Comparison of ENCODE assay signal across 32 cellular contexts in the genomic region with DNA sequence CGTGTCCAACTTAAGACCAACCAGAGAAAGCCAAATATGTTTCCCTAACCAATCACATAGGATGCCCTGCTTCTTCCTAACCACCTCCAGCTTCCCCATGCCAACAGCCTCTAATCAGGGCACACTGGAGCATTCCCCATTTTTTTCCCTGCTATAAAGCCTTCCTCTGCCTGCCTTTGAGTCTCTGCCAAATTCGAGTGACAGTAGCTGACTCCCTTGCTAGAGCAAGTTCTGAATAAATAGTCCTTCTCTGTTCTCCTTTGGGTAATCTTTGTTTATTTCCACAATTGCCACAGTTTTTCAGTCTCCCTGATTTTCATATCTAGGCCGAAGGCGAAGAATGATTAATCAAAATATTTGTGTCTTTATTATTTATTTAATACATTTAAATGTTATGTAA.
A peak's percentile ranks its signal among the peaks of the same experiment; 100 is the strongest.
DNase-seq lines count a peak whose midpoint lies in the region; ATAC-seq, FAIRE-seq and TF ChIP-seq lines count a peak whose summit lies in the region.
"Had no signal": no experiment of that assay in that cellular context is flagged by ENCODE, and none has a peak within 500 bp of the region (broad histone marks: within the 10 kb centered on the region; RNA-seq: fewer than 3 reads in every experiment).

No MANE protein-coding gene starts in this region.

- intact Hi-C loops in Panc1 (cut with micrococcal nuclease; ENCODE audit: unreplicated experiment) (loop anchor here (5.0 kb wide), 2 partner anchors 186 to 486 kb away; no protein-coding TSS in a partner anchor), tibial artery (cut with DNase I; ENCODE audit: low total_unique reads) (no loop called here)

- H3K9me3 ChIP-seq in Panc1 (ENCODE audit: control insufficient read depth, insufficient read depth, low read depth, low read length) (peaks cover 16% of the 10 kb centered on the region; the same call in 1 of the 2 replicates), H1 (ENCODE audit: insufficient read depth in 2 of 2, low read depth in 1 of 2, low read length in 1 of 2) (no peaks in the 10 kb centered on the region), neuronal stem cell (replicated peaks in 1 of 2; ENCODE audit: control insufficient read depth in 2 of 2, insufficient read depth in 1 of 2, low read depth in 1 of 2, low read length in 2 of 2) (peaks cover 0 to 6% of the 10 kb centered on the region in 2 donors), tibial artery (no peaks in the 10 kb centered on the region)
- H3K9me3 ChIP-seq: Caco-2, HAP-1, SJSA1 had no signal

- no peak overlapping the region for H3K23ac ChIP-seq in H1 (ENCODE audit: insufficient read length)
- H3K23ac ChIP-seq in neuronal stem cell (ENCODE audit: low read depth, low read length, poor library complexity) = no peak overlapping the region

- H3K9ac ChIP-seq in H1 (replicated peaks in 1 of 4; ENCODE audit: extremely low read depth in 1 of 4, low read depth in 3 of 4, low read length in 3 of 4) (no peak overlapping the region), neuronal stem cell (ENCODE audit: low read depth, low read length, poor library complexity) (no peak overlapping the region)
- H3K9ac ChIP-seq: GM23248, KMS-11 had no signal

- H3K36me3 ChIP-seq in Panc1 (ENCODE audit: control insufficient read depth, insufficient read depth, low read length) (no peaks in the 10 kb centered on the region), H1 (ENCODE audit: control insufficient read depth in 2 of 4, insufficient read depth in 4 of 4, low read length in 3 of 4) (no peaks in the 10 kb centered on the region), neuronal stem cell (replicated peaks in 1 of 2; ENCODE audit: control insufficient read depth in 2 of 2, insufficient read depth in 2 of 2, low read length in 2 of 2) (no peaks in the 10 kb centered on the region), tibial artery (no peaks in the 10 kb centered on the region)
- H3K36me3 ChIP-seq: HAP-1, SJSA1 had no signal

- H2BK120ac ChIP-seq in H1 (replicated peaks; ENCODE audit: low read depth, low read length) (no peak overlapping the region), neuronal stem cell (ENCODE audit: low read depth, low read length) (no peak overlapping the region)

- H3K27ac ChIP-seq in Panc1 (ENCODE audit: low read length) (peak overlapping the region; percentile 30; the same call in 1 of the 2 replicates), H1 (ENCODE audit: low read depth, low read length) (no peak overlapping the region), neuronal stem cell (replicated peaks; ENCODE audit: low read length) (no peak overlapping the region), tibial artery (no peak overlapping the region)
- H3K27ac ChIP-seq: C4-2B, GM23248, HL-60, KMS-11, SJSA1 had no signal

- H4K20me1 ChIP-seq in H1 (replicated peaks in 1 of 2; ENCODE audit: control insufficient read depth in 1 of 2, insufficient read depth in 2 of 2, low read length in 2 of 2) = no peaks in the 10 kb centered on the region

- H3K27me3 ChIP-seq in Panc1 (ENCODE audit: control insufficient read depth, insufficient read depth, low read length) (no peaks in the 10 kb centered on the region), H1 (replicated peaks in 1 of 4; ENCODE audit: control insufficient read depth in 3 of 4, extremely low read depth in 1 of 4, insufficient read depth in 3 of 4, low read length in 3 of 4) (no peaks in the 10 kb centered on the region), neuronal stem cell (ENCODE audit: control insufficient read depth in 3 of 3, insufficient read depth in 3 of 3, low read depth in 1 of 3, low read length in 3 of 3) (no peaks in the 10 kb centered on the region), tibial artery (no peaks in the 10 kb centered on the region)
- H3K27me3 ChIP-seq: SJSA1 had no signal

- TF ChIP-seq CTCF in Panc1 (IDR thresholded peaks at IDR 0.05) (no peak), H1 (IDR thresholded peaks at IDR 0.05; ENCODE audit: control extremely low read depth in 1 of 3, insufficient read depth in 1 of 3, low read depth in 1 of 3, low read length in 3 of 3) (no peak), tibial artery (IDR thresholded peaks at IDR 0.05) (no peak)

- H2BK5ac ChIP-seq in H1 (ENCODE audit: low read depth, low read length) = no peak overlapping the region
- H2BK5ac ChIP-seq in neuronal stem cell (ENCODE audit: low read length) = no peak overlapping the region

- H3K79me2 ChIP-seq in H1 (ENCODE audit: control insufficient read depth in 1 of 2, insufficient read depth in 2 of 2, low read length in 2 of 2) = no peaks in the 10 kb centered on the region

- H2AFZ ChIP-seq in H1 (ENCODE audit: low read length) (0 out of 2 replicates have a peak overlapping the region, but pooled peaks have one; percentile 5), neuronal stem cell (ENCODE audit: low read length) (peak overlapping the region; percentile 46)
- H2AFZ ChIP-seq: GM23248 had no signal

- no TSS peak for BruUV-seq in Panc1 (replicated peaks; lab: Mats Ljungman, UMichigan)

- no peak overlapping the region for H3K4me2 ChIP-seq in H1 (ENCODE audit: insufficient read depth in 1 of 2, low read depth in 2 of 2, low read length in 2 of 2)
- no peak overlapping the region for H3K4me2 ChIP-seq in neuronal stem cell (ENCODE audit: insufficient read depth, low read length, poor library complexity, severe bottlenecking)
- H3K4me2 ChIP-seq: KMS-11 had no signal

- H4K8ac ChIP-seq in H1 (ENCODE audit: extremely low read depth, insufficient read depth, low read length) (no peak overlapping the region), neuronal stem cell (ENCODE audit: low read depth, low read length) (no peak overlapping the region)

- H2BK20ac ChIP-seq in H1 (ENCODE audit: low read length) = no peak overlapping the region; the same call in 1 of the 2 replicates

- no peak overlapping the region for H3K14ac ChIP-seq in H1 (ENCODE audit: insufficient read length)
- H3K14ac ChIP-seq in neuronal stem cell (ENCODE audit: low read length) = no peak overlapping the region

- no peak overlapping the region for H3K56ac ChIP-seq in H1 (replicated peaks; ENCODE audit: insufficient read length, low read depth, low read length)

- no peak for TF ChIP-seq EP300 in H1 (IDR thresholded peaks at IDR 0.05; ENCODE audit: borderline replicate concordance in 1 of 2, low read depth in 2 of 2, low read length in 2 of 2)

- no peak overlapping the region for H2BK12ac ChIP-seq in H1 (ENCODE audit: low read depth, low read length)
- H2BK12ac ChIP-seq in neuronal stem cell (ENCODE audit: low read length) = no peak overlapping the region

- H2AK5ac ChIP-seq in H1 (ENCODE audit: low read depth, low read length) (no peak overlapping the region), neuronal stem cell (ENCODE audit: low read depth, low read length) (no peak overlapping the region)

- H3K4me1 ChIP-seq in Panc1 (ENCODE audit: control insufficient read depth, insufficient read depth, low read length) (no peaks in the 10 kb centered on the region), H1 (replicated peaks in 1 of 4; ENCODE audit: control insufficient read depth in 3 of 4, insufficient read depth in 4 of 4, low read length in 3 of 4) (no peaks in the 10 kb centered on the region), neuronal stem cell (ENCODE audit: control insufficient read depth in 2 of 2, insufficient read depth in 1 of 2, low read depth in 1 of 2, low read length in 2 of 2) (no peaks in the 10 kb centered on the region), tibial artery (peaks cover 0 to 3% (median 0%) of the 10 kb centered on the region in 4 donors)
- H3K4me1 ChIP-seq: HAP-1, SJSA1 had no signal

- no peak overlapping the region for H3K4ac ChIP-seq in H1 (replicated peaks; ENCODE audit: insufficient read length, low read depth, low read length)
- H3K4ac ChIP-seq in neuronal stem cell (ENCODE audit: low read length) = no peak overlapping the region

- POLR2A ChIA-PET in Panc1 (lab: Charles Lee) = no interaction called here
- POLR2A ChIA-PET in H1 (lab: Charles Lee; ENCODE audit: partially characterized antibody) = no interaction called here

- no peaks in the 10 kb centered on the region for H3K79me1 ChIP-seq in H1 (ENCODE audit: low read depth, low read length)
- no peaks in the 10 kb centered on the region for H3K79me1 ChIP-seq in neuronal stem cell (ENCODE audit: low read depth, low read length)

- no peak overlapping the region for H4K91ac ChIP-seq in H1 (replicated peaks; ENCODE audit: insufficient read length, low read length)
- H4K91ac ChIP-seq in neuronal stem cell (ENCODE audit: low read depth, low read length, poor library complexity) = no peak overlapping the region

- no peak for DNase-seq in Panc1 (ENCODE audit: low read depth, low spot score)
- DNase-seq in H1 (ENCODE audit: low read depth in 1 of 2, low spot score in 2 of 2) = no peak
- no peak for DNase-seq in neuronal stem cell (ENCODE audit: low spot score)
- no peak for DNase-seq in tibial artery
- DNase-seq in frontal cortex (ENCODE audit: low spot score in 2 of 2) = no peak
- DNase-seq: Caco-2; CD8-positive, alpha-beta T cell; DMS79; EL; GF-D8; GM23248; HFFc6; MM.1S; NCI-H1048; NCI-H1417; NCI-H1694; NCI-H2081 treated with DMSO at 0.1 percent for 48 hours; NCI-H2171; NCI-H226; NCI-H510A; NK-92 treated with Interleukin-12 subunit alpha and Interleukin-12 subunit beta, amount 100 ng/mL, for 24 hours; PC-3; Right ventricle myocardium superior; T-cell had no signal

- H3K4me3 ChIP-seq in Panc1 (ENCODE audit: low read depth in 2 of 2, low read length in 2 of 2) (no peak overlapping the region), H1 (ENCODE audit: extremely low read depth in 1 of 4, insufficient read depth in 2 of 4, low read depth in 3 of 4, low read length in 4 of 4) (no peak overlapping the region), neuronal stem cell (ENCODE audit: low read length in 2 of 2) (no peak overlapping the region), tibial artery (no peak overlapping the region)
- H3K4me3 ChIP-seq: GM23248, HAP-1, SJSA1 had no signal

- no peak overlapping the region for H2BK15ac ChIP-seq in H1 (ENCODE audit: low read length)
- no peak overlapping the region for H2BK15ac ChIP-seq in neuronal stem cell (ENCODE audit: low read length)

- in situ Hi-C loops in Panc1 (cut with HindIII; ENCODE audit: low pct_unique_long_range_greater_than_20kb, low sequenced_read_pairs) = loop anchor here (25.0 kb wide), 1 partner anchor 701 kb away; no protein-coding TSS in a partner anchor

- ATAC-seq in Panc1 = no peak
- no peak for ATAC-seq in GM18498 (IDR thresholded peaks at IDR 0.05; ENCODE audit: unreplicated experiment)
- no peak for ATAC-seq in GM21528 (IDR thresholded peaks at IDR 0.05; ENCODE audit: low FRiP score, unreplicated experiment)
- ATAC-seq: CD8-positive, alpha-beta T cell; PC-3; T-cell had no signal

- H3K23me2 ChIP-seq in H1 (ENCODE audit: low read depth, low read length) = no peaks in the 10 kb centered on the region

- 88% methylated on average over 4 of the region's 4 CpGs; no CpG with 5 or more reads in 1 of the 2 experiments for WGBS in H1 (ENCODE audit: extremely low coverage in 1 of 2, insufficient coverage in 1 of 2, insufficient read length in 1 of 2, insufficient replicate concordance in 2 of 2, low coverage in 1 of 2, low lambda C conversion rate in 2 of 2, missing lambda C conversion rate in 1 of 2), 2 experiments
- no CpG with 5 or more reads among the region's 4 CpGs for WGBS in neuronal stem cell (ENCODE audit: extremely low coverage in 2 of 2, insufficient read length in 2 of 2, insufficient replicate concordance in 1 of 2), 2 donors

- CTCF ChIA-PET in Panc1 (lab: Charles Lee) = no interaction called here
- CTCF ChIA-PET in H1 (lab: Charles Lee; ENCODE audit: partially characterized antibody) = interaction anchor here (1.0 to 11.8 kb wide), 7 partner anchors 8 to 240 kb away, joined by 3 to 104 read pairs (median 5); no protein-coding TSS in a partner anchor

- no peak overlapping the region for H4K5ac ChIP-seq in H1 (ENCODE audit: insufficient read length, low read depth, low read length)

- TF ChIP-seq POLR2A in H1 (IDR thresholded peaks at IDR 0.05; ENCODE audit: control extremely low read depth in 1 of 2, low read depth in 2 of 2, low read length in 2 of 2) = no peak

- FAIRE-seq in H1 (lab: Jason Lieb, UNC) (no peak), frontal cortex (lab: Jason Lieb, UNC) (no peak)
- FAIRE-seq: GM12891 had no signal

- H3K18ac ChIP-seq in H1 (ENCODE audit: extremely low read depth, low read length) (no peak overlapping the region), neuronal stem cell (ENCODE audit: low read length) (no peak overlapping the region)

- TF ChIP-seq RAD21 in H1 (IDR thresholded peaks at IDR 0.05 in 1 of 2, conservative IDR thresholded peaks at IDR 0.05 in 1 of 2; ENCODE audit: low read depth in 2 of 2, low read length in 2 of 2) = no peak
